Comparison of ENCODE assay signal across 1 cellular context in the genomic region with DNA sequence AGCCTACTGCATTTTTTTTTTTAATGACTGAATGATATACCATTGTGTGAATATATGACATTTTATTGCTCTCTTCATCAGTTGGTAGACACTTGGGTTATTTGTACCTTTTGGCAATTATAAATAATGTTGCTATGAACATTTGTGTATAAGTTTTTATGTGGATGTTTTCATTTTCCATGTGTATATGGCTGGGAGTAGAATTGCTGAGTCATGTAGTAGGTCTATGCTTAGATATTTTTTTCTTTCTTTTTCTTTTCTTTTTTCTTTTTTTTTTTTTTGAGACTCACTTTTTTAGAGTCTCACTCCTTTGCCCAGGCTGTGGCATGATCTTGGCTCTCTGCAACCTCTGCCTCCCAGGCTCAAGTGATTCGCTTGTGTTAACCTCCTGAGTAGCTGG.
TF ChIP-seq lines count a peak whose summit lies in the region.

No MANE protein-coding gene starts in this region.

TF ChIP-seq in IMR-90, 13 proteins besides CTCF, POLR2A, EP300 and RAD21:
- TF ChIP-seq SMC3 (IDR thresholded peaks at IDR 0.05; ENCODE audit: low read depth, low read length) = no peak
- TF ChIP-seq NFE2L2 (IDR thresholded peaks at IDR 0.05; ENCODE audit: low read depth, low read length) = peak; percentile 99
- no peak for TF ChIP-seq FOS (IDR thresholded peaks at IDR 0.05; ENCODE audit: low read depth, low read length)
- TF ChIP-seq MAFK (IDR thresholded peaks at IDR 0.05; ENCODE audit: low read depth, low read length) = peak; percentile 95
- TF ChIP-seq RCOR1 (IDR thresholded peaks at IDR 0.05; ENCODE audit: insufficient replicate concordance, low read length) = no peak
- no peak for TF ChIP-seq ELK1 (IDR thresholded peaks at IDR 0.05; ENCODE audit: borderline replicate concordance, low read depth, low read length)
